ENCODE assay signal across 8 cellular contexts in the genomic region with DNA sequence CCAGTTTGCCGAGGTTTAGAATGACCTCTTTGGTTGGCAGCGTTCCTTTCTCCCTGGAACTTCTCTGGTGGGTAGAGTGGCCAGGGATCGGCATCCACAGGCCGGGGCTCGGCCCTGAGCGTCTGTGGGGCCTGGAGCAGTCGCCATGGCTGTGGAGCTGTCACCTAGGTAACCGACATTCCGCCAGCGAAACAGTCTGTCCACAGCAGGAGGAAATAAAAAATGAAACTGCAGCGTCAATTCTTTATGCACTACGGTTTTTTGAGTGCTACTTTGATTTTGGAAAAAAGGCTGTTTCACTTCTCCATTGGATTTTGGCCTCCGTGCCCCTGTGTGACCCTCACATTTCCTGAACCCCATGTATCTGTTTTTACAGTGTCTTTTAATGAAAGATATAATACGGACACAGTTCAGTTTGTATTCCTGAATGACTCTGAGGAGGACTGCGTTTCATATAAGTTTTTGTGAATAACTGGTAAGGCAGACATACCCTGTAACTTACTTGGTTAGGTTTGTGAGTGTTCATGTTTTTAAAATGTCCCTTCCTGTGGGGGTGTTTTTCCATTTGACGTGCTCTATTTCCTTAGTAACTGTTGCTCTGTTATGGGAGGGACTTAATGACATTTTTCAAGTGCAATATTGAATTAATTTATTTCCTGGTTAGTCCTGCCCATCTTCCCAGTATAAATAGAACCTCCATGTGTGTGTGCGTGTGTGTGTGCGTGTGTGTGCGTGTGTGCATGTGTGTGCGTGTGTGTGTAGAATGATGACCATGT.
A peak's percentile ranks its signal among the peaks of the same experiment; 100 is the strongest.
DNase-seq lines count a peak whose midpoint lies in the region; ATAC-seq, FAIRE-seq and TF ChIP-seq lines count a peak whose summit lies in the region.

No MANE protein-coding gene starts in this region.

- peak overlapping the region; percentile 58 for H3K27ac Mint-ChIP-seq in HFFc6

- intact Hi-C loops in mucosa of descending colon (cut with DNase I, micrococcal nuclease): no loop called here

- peak; percentile 82 for FAIRE-seq in endometrium (lab: Jason Lieb, UNC)

- H3K9me3 Mint-ChIP-seq in HFFc6: peaks cover 7% of the 10 kb centered on the region; the same call in 1 of the 2 replicates

- peaks cover 17% of the 10 kb centered on the region; the same call in 1 of the 2 replicates for H3K4me1 Mint-ChIP-seq in HFFc6 (ENCODE audit: low read depth)

- H3K9me3 ChIP-seq in mucosa of descending colon (no peaks in the 10 kb centered on the region), tibial nerve (no peaks in the 10 kb centered on the region)

- peak; percentile 31 to 67 for TF ChIP-seq EP300 in tibial nerve (IDR thresholded peaks at IDR 0.05)

- H3K4me1 ChIP-seq in mucosa of descending colon (ENCODE audit: low read depth) (peaks cover 10% of the 10 kb centered on the region), tibial nerve (peaks cover 0 to 43% (median 12%) of the 10 kb centered on the region in 4 donors)

- no peak for TF ChIP-seq POLR2A in tibial nerve (IDR thresholded peaks at IDR 0.05)

- H3K36me3 ChIP-seq in mucosa of descending colon (ENCODE audit: low read depth): no peaks in the 10 kb centered on the region
- H3K36me3 ChIP-seq in tibial nerve: no peaks in the 10 kb centered on the region

- DNase-seq in DMS79 treated with DMSO at 0.1 percent for 48 hours (lab: John Stamatoyannopoulos, UW) (peak; percentile 61), HFFc6 (no peak), mucosa of descending colon (peak; percentile 65 to 77 (median 65)), tibial nerve (ENCODE audit: low spot score in 2 of 2) (peak; percentile 27 to 55), UCSD-AML1 (lab: John Stamatoyannopoulos, UW; ENCODE audit: unreplicated experiment) (no peak)

- ATAC-seq in mucosa of descending colon (peak; percentile 80), GM19397 (IDR thresholded peaks at IDR 0.05; ENCODE audit: unreplicated experiment) (no peak)

- peaks cover 12% of the 10 kb centered on the region; the same call in 1 of the 2 replicates for H3K27me3 Mint-ChIP-seq in HFFc6 (ENCODE audit: insufficient read depth)

- 22 to 29% methylated on average over 20 of the region's 20 CpGs for WGBS in tibial nerve, 2 donors

- H3K27ac ChIP-seq in VCaP: peak overlapping the region; percentile 40
- H3K27ac ChIP-seq in tibial nerve: peak overlapping the region; percentile 35 to 83 (median 72)

- no peaks in the 10 kb centered on the region for H3K36me3 Mint-ChIP-seq in HFFc6 (ENCODE audit: low read depth)

- no peaks in the 10 kb centered on the region for H3K27me3 ChIP-seq in tibial nerve

- H3K4me3 Mint-ChIP-seq in HFFc6: peak overlapping the region; percentile 70

- TF ChIP-seq CTCF in HFFc6 (IDR thresholded peaks at IDR 0.05) (no peak), VCaP (conservative IDR thresholded peaks at IDR 0.05) (no peak), mucosa of descending colon (IDR thresholded peaks at IDR 0.05) (no peak), tibial nerve (IDR thresholded peaks at IDR 0.05) (no peak)

- H3K4me3 ChIP-seq in mucosa of descending colon (no peak overlapping the region), tibial nerve (peak overlapping the region in 3 of 4 donors; percentile 12 to 34 (median 34))

Comparison
In these comparisons a context has a peak if more than half of its experiments do, and no peak if none do; other contexts are left out.
1. DNase-seq: peak in DMS79 treated with DMSO at 0.1 percent for 48 hours (single experiment), mucosa of descending colon (3 of 3) and tibial nerve (2 of 2); none in HFFc6 (single experiment) and UCSD-AML1 (single experiment).